ENCODE assay signal across 23 cellular contexts in the genomic region with DNA sequence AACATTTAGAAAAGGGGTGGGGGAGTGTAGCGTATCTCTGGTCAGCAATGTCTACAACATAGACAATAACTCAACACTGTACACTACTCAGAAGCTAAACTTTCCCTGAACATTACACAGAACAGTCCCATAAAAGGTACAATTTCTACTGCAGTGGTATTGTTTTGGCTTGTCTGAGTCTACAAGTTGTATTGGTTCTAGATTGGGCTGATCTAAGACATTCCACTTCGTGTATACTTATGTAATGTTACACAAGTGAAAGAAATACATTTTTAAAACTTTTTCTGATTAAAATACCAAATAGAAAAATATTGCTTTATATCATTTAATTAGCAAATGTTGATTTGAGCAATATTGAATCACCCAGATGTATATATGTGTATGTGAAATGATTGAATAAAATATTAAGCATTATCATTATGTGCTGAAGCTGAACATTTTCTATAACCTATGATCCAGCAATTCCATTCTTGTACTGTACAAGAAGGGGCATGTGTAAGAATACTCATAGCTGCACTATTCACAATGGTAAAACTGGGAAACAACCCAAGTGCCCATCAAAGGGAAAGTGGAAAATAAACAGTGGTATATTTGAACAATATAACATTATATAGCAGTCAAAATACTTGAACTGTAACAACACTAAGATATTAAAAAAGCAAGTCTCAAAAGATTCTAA. TPM values are rescaled to one million over a fixed set of nuclear protein-coding genes. Genes with fewer than 3 reads are reported as not detected.
"Had no signal": no experiment of that assay in that cellular context is flagged by ENCODE, and none has a peak within 500 bp of the region (broad histone marks: within the 10 kb centered on the region; RNA-seq: fewer than 3 reads in every experiment).

No MANE protein-coding gene starts in this region.

- H3K4me1 ChIP-seq: testis had no signal

- H3K27me3 ChIP-seq: gastroesophageal sphincter, hepatocyte, ovary, testis, transverse colon had no signal

- H3K4me3 ChIP-seq: gastroesophageal sphincter, hepatocyte, ovary, skin epidermis, testis, transverse colon had no signal

- H3K36me3 ChIP-seq: gastroesophageal sphincter, ovary, transverse colon had no signal

- ATAC-seq: activated CD8-positive, alpha-beta T cell treated with anti-CD3 and anti-CD28 coated beads for 36 hours; gastroesophageal sphincter; left cardiac atrium; naive thymus-derived CD4-positive, alpha-beta T cell; sciatic nerve; stimulated activated naive CD8-positive, alpha-beta T cell treated with anti-CD3 and anti-CD28 coated beads, Interleukin-15, Interleukin-2, amounts not matched to agents 100 U/mL and 50 U/mL, for 24 hours; WTC11 had no signal

- H3K9me3 ChIP-seq: gastroesophageal sphincter, ovary, testis, transverse colon had no signal

- H3K27ac ChIP-seq: gastroesophageal sphincter, ovary, testis, transverse colon had no signal

- DNase-seq: activated CD4-positive, alpha-beta T cell treated with anti-CD3 and anti-CD28 coated beads for 1 hour; activated CD4-positive, alpha-beta T cell treated with anti-CD3 and anti-CD28 coated beads, Interleukin-2, amount 10 ng/mL, durations not matched to agents 7 days and 5 days; activated CD8-positive, alpha-beta T cell treated with anti-CD3 and anti-CD28 coated beads for 36 hours; activated naive CD4-positive, alpha-beta T cell treated with Interleukin-2 at 50 U/mL for 16 hours; activated T-cell treated with anti-CD3 and anti-CD28 coated beads, Interleukin-2, amount 50 U/mL, for 48 hours; anterior cingulate cortex; islet precursor cell; left cardiac atrium; midbrain; naive thymus-derived CD4-positive, alpha-beta T cell; ovary; stimulated activated CD4-positive, alpha-beta T cell treated with anti-CD3 and anti-CD28 coated beads, Interleukin-12 subunit alpha, Interleukin-12 subunit beta, amount 100 ng/mL, for 4 hours; stimulated activated CD4-positive, alpha-beta T cell treated with anti-CD3 and anti-CD28 coated beads, Interleukin-4, amount 100 ng/mL, for 1 hour; stimulated activated naive CD8-positive, alpha-beta T cell treated with anti-CD3 and anti-CD28 coated beads, Interleukin-15, Interleukin-2, amounts not matched to agents 100 U/mL and 50 U/mL, for 24 hours; T-helper 2 cell; testis; transverse colon had no signal

- H2AFZ ChIP-seq: hepatocyte had no signal

- FAIRE-seq: urothelium cell line had no signal

- H3K79me2 ChIP-seq: hepatocyte had no signal

RNA-seq across cellular contexts. Expression of a gene that starts 52.4 kb away (rescaled TPM):
- polyA plus RNA-seq: naive thymus-derived CD4-positive, alpha-beta T cell had no signal
